ENCODE assay signal across 1 cellular context in genomic region chr10:113958631-113959382, GRCh38.
A peak's percentile ranks its signal among the peaks of the same experiment; 100 is the strongest.
TF ChIP-seq lines count a peak whose summit lies in the region.

No MANE protein-coding gene starts in this region.

TF ChIP-seq in HCT116, 20 proteins besides CTCF, POLR2A, EP300 and RAD21 (continued from another document):
- TF ChIP-seq REST (IDR thresholded peaks at IDR 0.05; ENCODE audit: low read depth) (no peak), JUND (IDR thresholded peaks at IDR 0.05) (peak; percentile 88), ELF1 (IDR thresholded peaks at IDR 0.05; ENCODE audit: borderline replicate concordance, low read depth) (no peak), EZH2 (IDR thresholded peaks at IDR 0.05) (no peak), MAX (IDR thresholded peaks at IDR 0.05) (peak; percentile 50), POLR2AphosphoS5 (IDR thresholded peaks at IDR 0.05; ENCODE audit: low read depth, low read length) (peak; percentile 35; the same call in 1 of the 2 replicates), TCF7L2 (IDR thresholded peaks at IDR 0.05; ENCODE audit: borderline replicate concordance, extremely low read depth, insufficient read depth, insufficient read length) (no peak)
